In genomic region chr9:110213413-110214044, GRCh38 we compare ENCODE assay signal across 16 cellular contexts. TPM values are rescaled to one million over a fixed set of nuclear protein-coding genes. Genes with fewer than 3 reads are reported as not detected.
"Had no signal": no experiment of that assay in that cellular context is flagged by ENCODE, and none has a peak within 500 bp of the region (broad histone marks: within the 10 kb centered on the region; RNA-seq: fewer than 3 reads in every experiment).

No MANE protein-coding gene starts in this region.

- H2AFZ ChIP-seq: hepatocyte, neural progenitor cell, parathyroid adenoma had no signal

- H3K27ac ChIP-seq: coronary artery, epithelial cell of prostate, neural progenitor cell, parathyroid adenoma, skin epidermis, tibial nerve had no signal

- DNase-seq: activated CD4-positive, alpha-beta T cell treated with anti-CD3 and anti-CD28 coated beads for 36 hours; activated CD8-positive, alpha-beta memory T cell treated with anti-CD3 and anti-CD28 coated beads, Interleukin-2, amount 50 U/mL, for 4 hours; activated CD8-positive, alpha-beta T cell treated with anti-CD3 and anti-CD28 coated beads for 36 hours; activated naive CD8-positive, alpha-beta T cell treated with anti-CD3 and anti-CD28 coated beads, Interleukin-2, amount 50 U/mL, for 24 hours; caudate nucleus; effector CD8-positive, alpha-beta T cell; T-cell had no signal

- H3K4me2 ChIP-seq: hepatocyte, neural progenitor cell had no signal

- H3K4me3 ChIP-seq: coronary artery, hepatocyte, neural progenitor cell, skin epidermis, tibial nerve had no signal

- H3K9me3 ChIP-seq: tibial nerve had no signal

- H3K27me3 ChIP-seq: hepatocyte, neural progenitor cell, tibial nerve had no signal

- H3K4me1 ChIP-seq: neural progenitor cell, parathyroid adenoma had no signal

- H3K36me3 ChIP-seq: neural progenitor cell, tibial nerve had no signal

- ATAC-seq: activated CD4-positive, alpha-beta T cell treated with anti-CD3 and anti-CD28 coated beads for 36 hours; activated CD8-positive, alpha-beta T cell treated with anti-CD3 and anti-CD28 coated beads for 36 hours; activated naive CD8-positive, alpha-beta T cell treated with anti-CD3 and anti-CD28 coated beads, Interleukin-2, amount 50 U/mL, for 24 hours; stimulated activated effector memory CD8-positive, alpha-beta T cell treated with anti-CD3 and anti-CD28 coated beads, Interleukin-12 subunit alpha, Interleukin-12 subunit beta, amount 100 ng/mL, for 72 hours; T-cell had no signal

- H3K79me2 ChIP-seq: hepatocyte, parathyroid adenoma had no signal

- H3K9ac ChIP-seq: neural progenitor cell, parathyroid adenoma had no signal

RNA-seq across cellular contexts. Expression of gene C9orf152, which starts 5.6 kb away (rescaled TPM):
- total RNA-seq: activated CD4-positive, alpha-beta T cell treated with anti-CD3 and anti-CD28 coated beads for 36 hours; activated CD8-positive, alpha-beta T cell treated with anti-CD3 and anti-CD28 coated beads for 36 hours; SK-MEL-5; tibial nerve had no signal
